33 cellular contexts compared by ENCODE assay signal in the genomic region with DNA sequence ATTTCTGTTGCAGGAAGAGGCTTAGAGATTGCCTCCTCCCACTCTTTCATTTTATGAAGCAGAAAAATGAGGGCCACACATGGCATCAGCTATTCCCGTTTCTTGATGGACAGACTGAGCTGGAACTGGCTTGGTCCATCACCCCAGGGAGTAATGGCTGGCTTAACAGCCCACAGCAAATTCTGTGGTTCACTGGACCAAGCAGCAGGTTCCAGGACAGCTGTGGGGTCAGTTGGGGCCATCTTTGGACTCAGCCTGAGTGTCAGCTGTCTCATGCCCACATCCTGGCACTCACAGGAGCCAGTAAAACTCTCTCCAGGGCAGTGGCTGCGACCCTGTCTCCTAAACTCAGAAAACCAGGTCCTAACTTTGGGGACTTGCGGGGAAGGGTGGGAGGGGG. TPM values are rescaled to one million over a fixed set of nuclear protein-coding genes. Genes with fewer than 3 reads are reported as not detected.
"Had no signal": no experiment of that assay in that cellular context is flagged by ENCODE, and none has a peak within 500 bp of the region (broad histone marks: within the 10 kb centered on the region; RNA-seq: fewer than 3 reads in every experiment).

No MANE protein-coding gene starts in this region.

- H3K9ac ChIP-seq: parathyroid adenoma had no signal

- H3K9me3 ChIP-seq: esophagus squamous epithelium, thoracic aorta had no signal

- H3K4me1 ChIP-seq: parathyroid adenoma had no signal

- H3K27me3 Mint-ChIP-seq: activated naive CD4-positive, alpha-beta T cell treated with anti-CD3 and anti-CD28 coated beads, Interleukin-2, amount 50 U/mL, for 24 hours; activated naive CD8-positive, alpha-beta T cell treated with anti-CD3 and anti-CD28 coated beads, Interleukin-2, amount 50 U/mL, for 24 hours; central memory CD8-positive, alpha-beta T cell; naive thymus-derived CD8-positive, alpha-beta T cell; stimulated activated naive CD8-positive, alpha-beta T cell treated with anti-CD3 and anti-CD28 coated beads, Interleukin-15, Interleukin-2, amounts not matched to agents 100 ng/mL and 50 ng/mL, for 24 hours had no signal

- H3K4me3 Mint-ChIP-seq: activated naive CD4-positive, alpha-beta T cell treated with anti-CD3 and anti-CD28 coated beads, Interleukin-2, amount 50 U/mL, for 24 hours; activated naive CD8-positive, alpha-beta T cell treated with anti-CD3 and anti-CD28 coated beads, Interleukin-2, amount 50 U/mL, for 24 hours; central memory CD8-positive, alpha-beta T cell; naive thymus-derived CD8-positive, alpha-beta T cell; neural crest cell; stimulated activated naive CD8-positive, alpha-beta T cell treated with anti-CD3 and anti-CD28 coated beads, Interleukin-15, Interleukin-2, amounts not matched to agents 100 ng/mL and 50 ng/mL, for 24 hours had no signal

- ATAC-seq: activated naive CD8-positive, alpha-beta T cell treated with anti-CD3 and anti-CD28 coated beads, Interleukin-2, amount 50 U/mL, for 24 hours; left cardiac atrium; left ventricle myocardium superior; naive thymus-derived CD8-positive, alpha-beta T cell; right cardiac atrium had no signal

- DNase-seq: activated CD4-positive, alpha-beta T cell treated with anti-CD3 and anti-CD28 coated beads for 4 hours; activated CD4-positive, alpha-beta T cell treated with anti-CD3 and anti-CD28 coated beads, Interleukin-2, amount 50 U/mL, for 4 hours; activated CD4-positive, CD25-positive, alpha-beta regulatory T cell; activated gamma-delta T cell; activated naive CD8-positive, alpha-beta T cell treated with anti-CD3 and anti-CD28 coated beads, Interleukin-2, amount 50 U/mL, for 24 hours; activated T-cell treated with anti-CD3 and anti-CD28 coated beads for 4 hours; amygdala; dermis blood vessel endothelial cell; effector CD8-positive, alpha-beta T cell; esophagus squamous epithelium; glutamatergic neuron; islet precursor cell; left cardiac atrium; left ventricle myocardium superior; mammary epithelial cell; naive thymus-derived CD8-positive, alpha-beta T cell; nucleus accumbens; right cardiac atrium; stimulated activated CD4-positive, alpha-beta T cell treated with anti-CD3 and anti-CD28 coated beads, Interleukin-12 subunit alpha, Interleukin-12 subunit beta, amount 100 ng/mL, for 4 hours; stimulated activated CD4-positive, alpha-beta T cell treated with anti-CD3 and anti-CD28 coated beads, Interleukin-4, amount 100 ng/mL, for 1 hour; trophoblast cell had no signal

- H3K27ac ChIP-seq: epithelial cell of prostate, esophagus squamous epithelium, parathyroid adenoma, thoracic aorta had no signal

- H3K4me3 ChIP-seq: esophagus squamous epithelium, thoracic aorta had no signal

- H3K9me3 Mint-ChIP-seq: activated naive CD4-positive, alpha-beta T cell treated with anti-CD3 and anti-CD28 coated beads, Interleukin-2, amount 50 U/mL, for 24 hours; activated naive CD8-positive, alpha-beta T cell treated with anti-CD3 and anti-CD28 coated beads, Interleukin-2, amount 50 U/mL, for 24 hours; central memory CD8-positive, alpha-beta T cell; naive thymus-derived CD8-positive, alpha-beta T cell; neural crest cell; stimulated activated naive CD8-positive, alpha-beta T cell treated with anti-CD3 and anti-CD28 coated beads, Interleukin-15, Interleukin-2, amounts not matched to agents 100 ng/mL and 50 ng/mL, for 24 hours had no signal

- H3K36me3 ChIP-seq: esophagus squamous epithelium, thoracic aorta had no signal

- H2AFZ ChIP-seq: parathyroid adenoma had no signal

- H3K79me2 ChIP-seq: parathyroid adenoma had no signal

- H3K27ac Mint-ChIP-seq: activated naive CD4-positive, alpha-beta T cell treated with anti-CD3 and anti-CD28 coated beads, Interleukin-2, amount 50 U/mL, for 24 hours; activated naive CD8-positive, alpha-beta T cell treated with anti-CD3 and anti-CD28 coated beads, Interleukin-2, amount 50 U/mL, for 24 hours; stimulated activated naive CD8-positive, alpha-beta T cell treated with anti-CD3 and anti-CD28 coated beads, Interleukin-15, Interleukin-2, amounts not matched to agents 100 ng/mL and 50 ng/mL, for 24 hours had no signal

- H3K36me3 Mint-ChIP-seq: activated naive CD4-positive, alpha-beta T cell treated with anti-CD3 and anti-CD28 coated beads, Interleukin-2, amount 50 U/mL, for 24 hours; naive thymus-derived CD8-positive, alpha-beta T cell had no signal

- H3K27me3 ChIP-seq: esophagus squamous epithelium had no signal

RNA-seq across cellular contexts. Expression of gene ZDHHC19, which starts 36.5 kb away (rescaled TPM):
- total RNA-seq: bronchial epithelial cell; dermis blood vessel endothelial cell; esophagus squamous epithelium; frontal cortex; left cardiac atrium; left ventricle myocardium superior; mammary epithelial cell; naive thymus-derived CD8-positive, alpha-beta T cell; neural crest cell; right cardiac atrium; skeletal muscle tissue; subcutaneous adipose tissue; T-helper 1 cell treated with Interleukin-12 subunit alpha and Interleukin-12 subunit beta and Interleukin-4 antibody, amounts not matched to agents 30 ng/mL and 1 ng/mL, for 36 hours had no signal
- polyA plus RNA-seq: mammary epithelial cell had no signal

RNA-seq across cellular contexts. Expression of gene SLC51A, which starts 41.7 kb away (rescaled TPM):
- total RNA-seq: bronchial epithelial cell; dermis blood vessel endothelial cell; frontal cortex; left ventricle myocardium superior; mammary epithelial cell; naive thymus-derived CD8-positive, alpha-beta T cell; neural crest cell; subcutaneous adipose tissue; T-helper 1 cell treated with Interleukin-12 subunit alpha and Interleukin-12 subunit beta and Interleukin-4 antibody, amounts not matched to agents 30 ng/mL and 1 ng/mL, for 36 hours; thoracic aorta had no signal
- polyA plus RNA-seq: mammary epithelial cell had no signal
